Comparison of ENCODE assay signal across 13 cellular contexts in the genomic region with DNA sequence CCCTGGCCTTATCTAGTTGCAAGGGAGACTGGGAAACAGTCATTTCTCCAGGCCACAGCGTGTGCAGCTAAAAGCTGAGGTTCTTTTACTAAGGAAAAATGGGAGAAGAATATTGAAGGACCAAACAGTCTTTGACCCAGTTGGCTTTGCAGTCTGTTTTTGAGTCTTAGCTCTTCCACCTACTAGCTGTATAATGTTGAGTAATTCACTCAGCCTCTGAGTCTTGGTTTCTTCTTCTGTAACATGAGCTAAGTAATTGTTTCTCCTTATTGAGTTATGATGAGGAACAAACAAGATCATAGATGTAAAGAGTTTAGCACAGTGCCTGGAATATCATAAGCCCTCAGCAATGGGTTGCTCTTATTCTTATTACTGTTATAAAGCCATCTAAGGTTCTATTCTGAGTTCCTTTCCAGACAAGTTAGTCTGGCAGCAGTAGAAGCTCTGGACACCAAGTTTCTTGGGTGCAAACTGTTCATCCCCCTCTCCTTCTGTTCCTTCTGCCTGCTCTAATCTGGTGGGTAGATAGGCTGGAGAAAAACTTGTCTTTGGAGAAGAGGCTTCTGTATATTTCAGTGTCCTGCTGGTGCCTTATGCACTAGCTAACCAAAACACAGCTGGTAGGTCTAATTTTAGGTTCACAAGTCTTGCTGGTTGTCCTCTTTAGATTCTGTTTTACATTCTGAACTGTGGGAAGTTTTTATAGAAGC. TPM values are rescaled to one million over a fixed set of nuclear protein-coding genes. Genes with fewer than 3 reads are reported as not detected.
DNase-seq lines count a peak whose midpoint lies in the region; ATAC-seq and TF ChIP-seq lines count a peak whose summit lies in the region.
"Had no signal": no experiment of that assay in that cellular context is flagged by ENCODE, and none has a peak within 500 bp of the region (broad histone marks: within the 10 kb centered on the region; RNA-seq: fewer than 3 reads in every experiment).

No MANE protein-coding gene starts in this region.

- DNase-seq in heart left ventricle (no peak), NCI-H510A treated with DMSO at 0.1 percent for 48 hours (lab: John Stamatoyannopoulos, UW) (no peak), COLO829 (ENCODE audit: low spot score) (no peak)
- DNase-seq in activated CD8-positive, alpha-beta memory T cell treated with anti-CD3 and anti-CD28 coated beads, Interleukin-2, amount 50 U/mL, for 48 hours = no peak
- DNase-seq: AML-193; cerebellar nuclear complex; naive thymus-derived CD8-positive, alpha-beta T cell; stimulated activated CD4-positive, alpha-beta T cell treated with anti-CD3 and anti-CD28 coated beads, Interleukin-2, amount 100 ng/mL, for 48 hours had no signal

- H3K36me3 ChIP-seq in BLaER1 (peaks cover 34% of the 10 kb centered on the region), Loucy (ENCODE audit: insufficient read depth, low read length) (no peaks in the 10 kb centered on the region; the same call in 1 of the 2 replicates), heart left ventricle (no peaks in the 10 kb centered on the region)
- H3K36me3 ChIP-seq: thoracic aorta had no signal

- TF ChIP-seq CTCF in Loucy (conservative IDR thresholded peaks at IDR 0.05; ENCODE audit: low read length) (no peak), heart left ventricle (IDR thresholded peaks at IDR 0.05) (no peak)

- intact Hi-C loops in heart left ventricle (cut with DNase I) = no loop called here

- H3K9me3 ChIP-seq in BLaER1 (no peaks in the 10 kb centered on the region), Loucy (ENCODE audit: insufficient read depth, low read depth, low read length) (no peaks in the 10 kb centered on the region), heart left ventricle (no peaks in the 10 kb centered on the region)
- H3K9me3 ChIP-seq: thoracic aorta had no signal

- H3K9me2 ChIP-seq in Loucy (replicated peaks; ENCODE audit: low read depth, low read length) = no peaks in the 10 kb centered on the region

- H3K4me2 ChIP-seq in BLaER1 (peak overlapping the region; percentile 60), Loucy (ENCODE audit: low read depth, low read length, poor library complexity, severe bottlenecking) (peak overlapping the region; percentile 21)

- H3K79me2 ChIP-seq in Loucy (ENCODE audit: insufficient read depth, low read length) = peaks cover 97% of the 10 kb centered on the region

- H3K27ac ChIP-seq in BLaER1 = peak overlapping the region; percentile 22; the same call in 1 of the 2 replicates
- H3K27ac ChIP-seq in heart left ventricle = peak overlapping the region in 11 of 12 donors; percentile 17 to 52 (median 26)
- H3K27ac ChIP-seq: thoracic aorta had no signal

- H3K4me1 ChIP-seq in BLaER1 = peaks cover 48% of the 10 kb centered on the region
- H3K4me1 ChIP-seq in Loucy (ENCODE audit: insufficient read depth, low read length, poor library complexity, severe bottlenecking) = peaks cover 52% of the 10 kb centered on the region
- H3K4me1 ChIP-seq in heart left ventricle = peaks cover 0 to 67% (median 44%) of the 10 kb centered on the region in 12 donors

- ATAC-seq in GM19324 (IDR thresholded peaks at IDR 0.05; ENCODE audit: low FRiP score, unreplicated experiment) (peak; percentile 79), heart left ventricle (peak in 3 of 4 donors; percentile 45 to 64 (median 64)), GM18505 (IDR thresholded peaks at IDR 0.05; ENCODE audit: unreplicated experiment) (no peak)
- ATAC-seq: naive thymus-derived CD8-positive, alpha-beta T cell had no signal

- no peak overlapping the region for H2AFZ ChIP-seq in Loucy (ENCODE audit: low read length)

- no peak for TF ChIP-seq POLR2A in heart left ventricle (IDR thresholded peaks at IDR 0.05)
- no peak for TF ChIP-seq POLR2A in GM18505 (IDR thresholded peaks at IDR 0.05; ENCODE audit: borderline replicate concordance, extremely low read depth, insufficient read depth, insufficient read length)

- WGBS in heart left ventricle, 4 donors = 71 to 80% (median 76%) methylated on average over 1 of the region's 1 CpG

- peaks cover 93% of the 10 kb centered on the region for H4K20me1 ChIP-seq in BLaER1
- peaks cover 55% of the 10 kb centered on the region for H4K20me1 ChIP-seq in Loucy (ENCODE audit: insufficient read depth, low read length, poor library complexity, severe bottlenecking)

- H3K9ac ChIP-seq in BLaER1 = peak overlapping the region; percentile 21; the same call in 1 of the 2 replicates
- H3K9ac ChIP-seq in Loucy (ENCODE audit: low read depth, low read length, poor library complexity, severe bottlenecking) = no peak overlapping the region

- H3K4me3 ChIP-seq in BLaER1 (no peak overlapping the region), Loucy (ENCODE audit: low read length, poor library complexity, severe bottlenecking) (no peak overlapping the region), heart left ventricle (no peak overlapping the region)
- H3K4me3 ChIP-seq: thoracic aorta had no signal

- H3F3A ChIP-seq in Loucy (ENCODE audit: low read depth) = no peaks in the 10 kb centered on the region

- H3K27me3 ChIP-seq in BLaER1 = no peaks in the 10 kb centered on the region
- no peaks in the 10 kb centered on the region for H3K27me3 ChIP-seq in Loucy (ENCODE audit: insufficient read depth, low read length, poor library complexity, severe bottlenecking)
- no peaks in the 10 kb centered on the region for H3K27me3 ChIP-seq in heart left ventricle

RNA-seq across cellular contexts. Expression of gene TRIM44, which starts 13.5 kb away (rescaled TPM):
- total RNA-seq in heart left ventricle = 10 to 100 TPM; 34.5 to 55.3 (median 48.0) TPM
- 10 to 100 TPM in 1 of 2 donors, 1 to 10 TPM in 1; 7.9 to 26.7 TPM for polyA plus RNA-seq in heart left ventricle

RNA-seq across cellular contexts. Expression of gene FJX1, which starts 57.8 kb away (rescaled TPM):
- total RNA-seq in heart left ventricle = 1 to 10 TPM in 8 of 9 donors, under 1 TPM in 1; 0.55 to 7.2 (median 2.3) TPM
- polyA plus RNA-seq in heart left ventricle = 1 to 10 TPM in 1 of 2 donors, under 1 TPM in 1; 0.61 to 3.3 TPM
- total RNA-seq: naive thymus-derived CD8-positive, alpha-beta T cell had no signal
